In the genomic region with DNA sequence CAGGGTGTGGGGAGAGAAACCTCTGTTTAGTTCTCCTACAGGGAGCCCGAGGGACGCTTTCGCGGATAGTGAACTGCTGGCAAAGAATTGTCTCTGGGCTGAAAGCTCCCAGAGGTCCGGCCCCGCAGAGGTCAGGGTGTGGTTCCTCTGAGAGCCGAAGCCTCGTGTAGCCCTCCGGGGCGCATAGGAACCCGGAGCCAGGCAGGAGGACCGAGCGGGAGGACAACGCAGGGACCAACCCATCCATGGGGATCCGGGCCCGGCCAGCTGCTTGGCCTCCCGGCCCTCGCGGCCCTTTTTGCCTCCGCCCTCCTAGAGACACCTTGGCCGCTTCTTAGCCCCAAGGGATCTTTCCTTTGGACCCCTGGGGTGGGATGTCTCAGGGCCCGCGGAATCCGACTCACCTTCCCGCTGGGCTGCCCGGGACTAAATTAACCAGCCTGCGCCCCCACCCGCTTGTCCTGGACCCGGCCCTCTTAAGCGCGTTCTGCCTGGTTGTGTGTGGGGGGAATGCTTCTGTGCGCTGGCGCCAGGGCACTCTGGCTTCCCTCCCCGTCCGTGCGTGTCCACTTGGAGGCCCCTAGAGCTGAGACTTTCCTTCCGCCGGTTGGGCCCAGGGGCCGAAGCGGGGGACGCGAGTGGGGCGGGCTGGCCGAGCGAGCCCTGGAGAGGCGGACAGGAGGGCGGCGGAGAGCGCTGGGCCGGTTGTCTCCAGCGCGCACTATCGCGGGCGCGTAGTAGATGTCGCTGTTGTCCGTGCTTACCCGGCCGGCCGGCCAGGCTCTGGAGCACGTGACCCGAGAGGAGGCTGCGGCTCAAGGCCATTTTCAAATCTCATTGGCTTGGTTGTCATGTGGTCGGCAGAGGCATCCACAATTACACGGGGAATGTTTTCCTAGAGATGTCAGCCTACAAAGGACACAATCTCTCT, we compare ENCODE assay signal across 10 cellular contexts. TPM values are rescaled to one million over a fixed set of nuclear protein-coding genes. Genes with fewer than 3 reads are reported as not detected.
DNase-seq lines count a peak whose midpoint lies in the region; ATAC-seq and TF ChIP-seq lines count a peak whose summit lies in the region.
"Had no signal": no experiment of that assay in that cellular context is flagged by ENCODE, and none has a peak within 500 bp of the region (broad histone marks: within the 10 kb centered on the region; RNA-seq: fewer than 3 reads in every experiment).

HOXD10 (plus strand) TSS at position 896 of the 931 bp plus-strand sequence. CDS start 56 bp downstream, outside the sequence.

- H3K4ac ChIP-seq in IMR-90 (ENCODE audit: low read depth, low read length), result no peak within 1 kb of the TSS

- H2AFZ ChIP-seq in IMR-90 (replicated peaks; ENCODE audit: low read length, poor library complexity), result peak within 1 kb of the TSS; percentile 16

- H3K56ac ChIP-seq in IMR-90 (ENCODE audit: extremely low read depth, insufficient read depth, low read length), result no peak within 1 kb of the TSS

- ATAC-seq in IMR-90 (ENCODE audit: low read depth), result no peak

- peaks cover 99% of the 10 kb centered on the region for H3K27me3 Mint-ChIP-seq in progenitor cell of endocrine pancreas

- H3K79me1 ChIP-seq in IMR-90 (ENCODE audit: low read depth in 1 of 2, low read length in 2 of 2), result no peaks in the 10 kb centered on the region

- no peak within 1 kb of the TSS for H2BK5ac ChIP-seq in IMR-90 (ENCODE audit: low read depth, low read length, poor library complexity, severe bottlenecking)

- H3K4me3 Mint-ChIP-seq in progenitor cell of endocrine pancreas (ENCODE audit: low read depth), result no peak within 1 kb of the TSS
- H3K4me3 Mint-ChIP-seq: dendritic cell treated with granulocyte-macrophage colony-stimulating factor and Interleukin-4, amounts not matched to agents 40 ng/mL and 50 ng/mL, for 4 days had no signal

- no peaks in the 10 kb centered on the region for H3K36me3 Mint-ChIP-seq in progenitor cell of endocrine pancreas (ENCODE audit: insufficient read depth)

- H3K27ac Mint-ChIP-seq in progenitor cell of endocrine pancreas, result no peak within 1 kb of the TSS
- H3K27ac Mint-ChIP-seq: dendritic cell treated with granulocyte-macrophage colony-stimulating factor and Interleukin-4, amounts not matched to agents 40 ng/mL and 50 ng/mL, for 4 days had no signal

- no peak within 1 kb of the TSS for H2BK15ac ChIP-seq in IMR-90 (ENCODE audit: low read depth, low read length)

- H2BK20ac ChIP-seq in IMR-90 (ENCODE audit: low read depth, low read length), result no peak within 1 kb of the TSS

- in situ Hi-C loops in IMR-90 (cut with MboI; ENCODE audit: low sequenced_read_pairs), result no loop called here

- no peak within 1 kb of the TSS for H4K8ac ChIP-seq in IMR-90 (ENCODE audit: low read depth in 2 of 2, low read length in 2 of 2)

- CTCF ChIA-PET in IMR-90 (lab: Yijun Ruan, JAX), result interaction anchor here (1.5 kb wide), 1 partner anchor 438 kb away, joined by 4 read pairs; no protein-coding TSS in a partner anchor

- H3K4me1 ChIP-seq in BE2C, result 0 out of 2 replicates have a peak, but pooled peaks cover 3% of the 10 kb centered on the region
- H3K4me1 ChIP-seq in IMR-90 (ENCODE audit: control insufficient read depth, insufficient read depth, low read length), result no peaks in the 10 kb centered on the region

- intact Hi-C loops in IMR-90 (cut with micrococcal nuclease), result no loop called here

- H4K20me1 ChIP-seq in IMR-90 (ENCODE audit: insufficient read depth, low read length), result no peaks in the 10 kb centered on the region

- H4K91ac ChIP-seq in IMR-90 (ENCODE audit: insufficient read depth, low read depth, low read length), result no peak within 1 kb of the TSS

- DNase-seq in BE2C, result peak; percentile 85
- DNase-seq in IMR-90, result no peak
- peak; percentile 27 to 32 for DNase-seq in erythroblast (lab: John Stamatoyannopoulos, UW)
- no peak for DNase-seq in progenitor cell of endocrine pancreas (ENCODE audit: low spot score, unreplicated experiment)
- DNase-seq in NCI-H1048 (lab: John Stamatoyannopoulos, UW), result no peak
- no peak for DNase-seq in AML-193 (lab: John Stamatoyannopoulos, UW)
- no peak for DNase-seq in activated CD4-positive, alpha-beta T cell treated with anti-CD3 and anti-CD28 coated beads, Interleukin-2, amount 50 U/mL, for 4 hours
- DNase-seq in H4 (ENCODE audit: low spot score), result no peak

- H3K9me3 Mint-ChIP-seq in progenitor cell of endocrine pancreas (ENCODE audit: low read depth), result no peaks in the 10 kb centered on the region
- H3K9me3 Mint-ChIP-seq: dendritic cell treated with granulocyte-macrophage colony-stimulating factor and Interleukin-4, amounts not matched to agents 40 ng/mL and 50 ng/mL, for 4 days had no signal

- H3K27ac ChIP-seq in IMR-90 (ENCODE audit: insufficient read depth, low read length), result no peak within 1 kb of the TSS

- TF ChIP-seq RAD21 in IMR-90 (IDR thresholded peaks at IDR 0.05; ENCODE audit: low read length), result no peak

- H3K4me1 Mint-ChIP-seq in progenitor cell of endocrine pancreas (ENCODE audit: low read depth), result no peaks in the 10 kb centered on the region

- H3K18ac ChIP-seq in IMR-90 (ENCODE audit: low read depth, low read length), result no peak within 1 kb of the TSS

- no TSS peak for BruUV-seq in IMR-90 (replicated peaks; lab: Mats Ljungman, UMichigan)

- H3K9me1 ChIP-seq in IMR-90 (ENCODE audit: insufficient read depth, low read length), result no peaks in the 10 kb centered on the region

- 7% methylated on average over 8 of the region's 66 CpGs; no CpG with 5 or more reads in 1 of the 2 experiments for WGBS in IMR-90 (ENCODE audit: extremely low coverage in 2 of 2, insufficient read length in 1 of 2), 2 experiments

- H3K14ac ChIP-seq in IMR-90 (replicated peaks; ENCODE audit: low read depth, low read length), result no peak within 1 kb of the TSS

- peaks cover 13% of the 10 kb centered on the region for H3K27me3 ChIP-seq in BE2C
- H3K27me3 ChIP-seq in IMR-90 (ENCODE audit: control insufficient read depth, insufficient read depth, low read length), result peaks cover 93% of the 10 kb centered on the region

- H3K4me2 ChIP-seq in IMR-90 (ENCODE audit: low read depth, low read length), result no peak within 1 kb of the TSS

- dilution Hi-C loops in IMR-90 (cut with HindIII; ENCODE audit: low sequenced_read_pairs, unreplicated experiment), result no loop called here

- TF ChIP-seq POLR2A in IMR-90 (IDR thresholded peaks at IDR 0.05; ENCODE audit: low read depth, low read length) (no peak), erythroblast (IDR thresholded peaks at IDR 0.05; ENCODE audit: low read length) (no peak)

- H3K9ac ChIP-seq in IMR-90 (ENCODE audit: low read depth, low read length), result no peak within 1 kb of the TSS

- H2AK5ac ChIP-seq in IMR-90 (ENCODE audit: low read depth, low read length), result no peak within 1 kb of the TSS

- no peak within 1 kb of the TSS for H3K23ac ChIP-seq in IMR-90 (ENCODE audit: low read depth, low read length)

- POLR2A ChIA-PET in IMR-90 (lab: Charles Lee; ENCODE audit: unreplicated experiment), result no interaction called here

- H2BK120ac ChIP-seq in IMR-90 (ENCODE audit: low read depth, low read length), result no peak within 1 kb of the TSS

- H3K4me3 ChIP-seq in BE2C (ENCODE audit: low read depth, low read length), result peak within 1 kb of the TSS; percentile 59
- H3K4me3 ChIP-seq in IMR-90 (ENCODE audit: insufficient read depth, low read depth, low read length), result no peak within 1 kb of the TSS

- H3K9me3 ChIP-seq in BE2C (no peaks in the 10 kb centered on the region), IMR-90 (ENCODE audit: control insufficient read depth, insufficient read depth, low read length) (peaks cover 12% of the 10 kb centered on the region)

- H4K5ac ChIP-seq in IMR-90 (ENCODE audit: low read depth, low read length), result no peak within 1 kb of the TSS

- no peaks in the 10 kb centered on the region; the same call in 1 of the 2 replicates for H3K36me3 ChIP-seq in BE2C
- no peaks in the 10 kb centered on the region for H3K36me3 ChIP-seq in IMR-90 (ENCODE audit: control insufficient read depth, insufficient read depth, low read length)

- peak; percentile 45 for TF ChIP-seq CTCF in BE2C (IDR thresholded peaks at IDR 0.05; ENCODE audit: low read depth, low read length)
- TF ChIP-seq CTCF in IMR-90 (conservative IDR thresholded peaks at IDR 0.05; ENCODE audit: low read depth, low read length), result no peak
- TF ChIP-seq CTCF in progenitor cell of endocrine pancreas (IDR thresholded peaks at IDR 0.05; ENCODE audit: unreplicated experiment), result peak; percentile 33

- no peak within 1 kb of the TSS for H2AK9ac ChIP-seq in IMR-90 (replicated peaks; ENCODE audit: low read depth, low read length, poor library complexity)

TF ChIP-seq in IMR-90, 13 proteins besides CTCF, POLR2A, EP300 and RAD21 (continues in another document):
- TF ChIP-seq RCOR1 (IDR thresholded peaks at IDR 0.05; ENCODE audit: insufficient replicate concordance, low read length), result no peak
- no peak for TF ChIP-seq CEBPB (IDR thresholded peaks at IDR 0.05; ENCODE audit: low read depth, low read length)
- no peak for TF ChIP-seq MXI1 (IDR thresholded peaks at IDR 0.05; ENCODE audit: borderline replicate concordance, low read depth, low read length)
- no peak for TF ChIP-seq MAFK (IDR thresholded peaks at IDR 0.05; ENCODE audit: low read depth, low read length)
- TF ChIP-seq CHD1 (IDR thresholded peaks at IDR 0.05; ENCODE audit: low read depth, low read length), result no peak
- TF ChIP-seq, protein P1, sequence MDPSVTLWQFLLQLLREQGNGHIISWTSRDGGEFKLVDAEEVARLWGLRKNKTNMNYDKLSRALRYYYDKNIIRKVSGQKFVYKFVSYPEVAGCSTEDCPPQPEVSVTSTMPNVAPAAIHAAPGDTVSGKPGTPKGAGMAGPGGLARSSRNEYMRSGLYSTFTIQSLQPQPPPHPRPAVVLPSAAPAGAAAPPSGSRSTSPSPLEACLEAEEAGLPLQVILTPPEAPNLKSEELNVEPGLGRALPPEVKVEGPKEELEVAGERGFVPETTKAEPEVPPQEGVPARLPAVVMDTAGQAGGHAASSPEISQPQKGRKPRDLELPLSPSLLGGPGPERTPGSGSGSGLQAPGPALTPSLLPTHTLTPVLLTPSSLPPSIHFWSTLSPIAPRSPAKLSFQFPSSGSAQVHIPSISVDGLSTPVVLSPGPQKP (IDR thresholded peaks at IDR 0.05; ENCODE audit: borderline replicate concordance, low read depth, low read length), result no peak
- no peak for TF ChIP-seq FOS (IDR thresholded peaks at IDR 0.05; ENCODE audit: low read depth, low read length)

RNA-seq across cellular contexts. Expression of gene HOXD10, which starts in this region (rescaled TPM):
- 0.94 TPM for polyA plus RNA-seq in BE2C (2012; ENCODE audit: insufficient read depth, insufficient read length, low read depth)
- total RNA-seq in IMR-90 (2012; rRNA removed) (not detected in 2 replicates), progenitor cell of endocrine pancreas (not detected in 2 replicates)
- not detected in 2 replicates for polyA plus RNA-seq in IMR-90 (2012; rRNA removed)
- not detected in 2 replicates for polyA plus RNA-seq in IMR-90 (2012; cell fraction: cytosol; rRNA removed)
- not detected in 2 replicates for polyA plus RNA-seq in IMR-90 (2012; cell fraction: nucleus; rRNA removed; ENCODE audit: low replicate concordance)
- not detected in 2 replicates for total RNA-seq in H4 (2014; rRNA removed; shearing (Covaris generic))
- total RNA-seq: activated CD8-positive, alpha-beta memory T cell treated with anti-CD3 and anti-CD28 coated beads for 36 hours had no signal

Comparison
In these comparisons a context has a peak if more than half of its experiments do, and no peak if none do; other contexts are left out.
1. DNase-seq: peak in BE2C (single experiment) and erythroblast (2 of 2); none in IMR-90 (single experiment), progenitor cell of endocrine pancreas (single experiment), NCI-H1048 (single experiment), AML-193 (0 of 2), activated CD4-positive, alpha-beta T cell treated with anti-CD3 and anti-CD28 coated beads, Interleukin-2, amount 50 U/mL, for 4 hours (0 of 2) and H4 (single experiment).